Comparison of ENCODE assay signal across 1 cellular context in genomic region chr15:98551936-98552562, GRCh38.
TF ChIP-seq lines count a peak whose summit lies in the region.

No MANE protein-coding gene starts in this region.

TF ChIP-seq in HEK293, 187 proteins besides CTCF, POLR2A, EP300 and RAD21 (continued from another document):
- no peak for TF ChIP-seq ZNF664 (tag by site-specific recombination; IDR thresholded peaks at IDR 0.05)
- no peak for TF ChIP-seq ZNF473 (tag by site-specific recombination; IDR thresholded peaks at IDR 0.05)
- TF ChIP-seq ZNF518A (tag by site-specific recombination; conservative IDR thresholded peaks at IDR 0.05; ENCODE audit: low read depth), result no peak
- peak; percentile 84 for TF ChIP-seq ZIC2 (tag by site-specific recombination; IDR thresholded peaks at IDR 0.05)
- TF ChIP-seq ZNF629 (tag by site-specific recombination; IDR thresholded peaks at IDR 0.05), result no peak
- TF ChIP-seq GLIS1 (tag by site-specific recombination; IDR thresholded peaks at IDR 0.05), result peak; percentile 81
- TF ChIP-seq ZNF362 (tag by site-specific recombination; IDR thresholded peaks at IDR 0.05), result no peak
- peak; percentile 7; the same call in 1 of the 2 replicates for TF ChIP-seq EGR2 (tag by site-specific recombination; IDR thresholded peaks at IDR 0.05; ENCODE audit: low read depth)
- no peak for TF ChIP-seq GLIS2 (tag by site-specific recombination; IDR thresholded peaks at IDR 0.05)
